In genomic region chr15:69489101-69489571, GRCh38 we compare ENCODE assay signal across 15 cellular contexts. TPM values are rescaled to one million over a fixed set of nuclear protein-coding genes. Genes with fewer than 3 reads are reported as not detected.
DNase-seq lines count a peak whose midpoint lies in the region; ATAC-seq and TF ChIP-seq lines count a peak whose summit lies in the region.
"Had no signal": no experiment of that assay in that cellular context is flagged by ENCODE, and none has a peak within 500 bp of the region (broad histone marks: within the 10 kb centered on the region; RNA-seq: fewer than 3 reads in every experiment).

No MANE protein-coding gene starts in this region.

- H2BK120ac ChIP-seq in mesendoderm (ENCODE audit: low read depth, low read length), result no peak overlapping the region

- H2AK5ac ChIP-seq in mesendoderm (ENCODE audit: low read length), result no peak overlapping the region

- no peak overlapping the region for H2BK5ac ChIP-seq in mesendoderm (ENCODE audit: low read length)

- no peaks in the 10 kb centered on the region for H3K4me1 Mint-ChIP-seq in activated CD4-positive, alpha-beta T cell treated with anti-CD3 and anti-CD28 coated beads, Interleukin-2, amount 10 ng/mL, durations not matched to agents 7 days and 5 days

- no peak overlapping the region for H3K18ac ChIP-seq in mesendoderm (ENCODE audit: low read length)

- no peak overlapping the region for H3K4me3 Mint-ChIP-seq in activated CD4-positive, alpha-beta T cell treated with anti-CD3 and anti-CD28 coated beads, Interleukin-2, amount 10 ng/mL, durations not matched to agents 7 days and 5 days

- H3K36me3 ChIP-seq in body of pancreas (replicated peaks in 1 of 2; ENCODE audit: insufficient read depth in 1 of 2, low read depth in 2 of 2), result no peaks in the 10 kb centered on the region
- no peaks in the 10 kb centered on the region for H3K36me3 ChIP-seq in subcutaneous abdominal adipose tissue (ENCODE audit: control insufficient read depth in 5 of 5, insufficient read depth in 5 of 5, low read length in 5 of 5)
- H3K36me3 ChIP-seq in mesendoderm (ENCODE audit: control insufficient read depth, insufficient read depth, low read length), result no peaks in the 10 kb centered on the region
- H3K36me3 ChIP-seq: neutrophil had no signal

- H3K27ac ChIP-seq in body of pancreas (peak overlapping the region in 3 of 4 donors; percentile 53 to 76 (median 65)), subcutaneous abdominal adipose tissue (ENCODE audit: low read depth, low read length) (peak overlapping the region; percentile 43), mesendoderm (ENCODE audit: low read depth, low read length) (no peak overlapping the region)
- H3K27ac ChIP-seq: neutrophil had no signal

- H4K5ac ChIP-seq in mesendoderm (ENCODE audit: low read length), result no peak overlapping the region

- peak; percentile 33 for DNase-seq in NK-92 treated with Interleukin-12 subunit alpha and Interleukin-12 subunit beta, amount 100 ng/mL, for 24 hours (lab: John Stamatoyannopoulos, UW)
- no peak for DNase-seq in NK-92 (lab: John Stamatoyannopoulos, UW; ENCODE audit: unreplicated experiment)
- DNase-seq in body of pancreas, result peak in 1 of 4 donors; percentile 30
- DNase-seq in inferior parietal cortex (ENCODE audit: extremely low spot score), result peak; percentile 33
- no peak for DNase-seq in activated CD4-positive, alpha-beta T cell treated with anti-CD3 and anti-CD28 coated beads, Interleukin-2, amount 10 ng/mL, durations not matched to agents 7 days and 5 days
- DNase-seq in RPMI8226, result no peak
- no peak for DNase-seq in mesendoderm
- DNase-seq: activated CD4-positive, alpha-beta T cell treated with anti-CD3 and anti-CD28 coated beads, Interleukin-2, amount 50 U/mL, for 1 hour; activated T-cell treated with anti-CD3 and anti-CD28 coated beads, Interleukin-2, amount 50 U/mL, for 48 hours; IMR-90; small intestine; stimulated activated naive CD4-positive, alpha-beta T cell had no signal

- H4K8ac ChIP-seq in mesendoderm (ENCODE audit: low read depth, low read length), result no peak overlapping the region

- CTCF ChIA-PET in activated CD4-positive, alpha-beta T cell treated with anti-CD3 and anti-CD28 coated beads, Interleukin-2, amount 10 ng/mL, durations not matched to agents 7 days and 5 days (lab: Charles Lee), result no interaction called here

- TF ChIP-seq POLR2A in body of pancreas (IDR thresholded peaks at IDR 0.05), result no peak

- H3K4me1 ChIP-seq in body of pancreas (peaks cover 42% of the 10 kb centered on the region), subcutaneous abdominal adipose tissue (ENCODE audit: control insufficient read depth in 5 of 5, insufficient read depth in 5 of 5, low read length in 5 of 5) (peaks cover 13 to 60% (median 33%) of the 10 kb centered on the region in 5 donors), mesendoderm (ENCODE audit: control insufficient read depth, low read depth, low read length) (no peaks in the 10 kb centered on the region)

- intact Hi-C loops in body of pancreas (cut with DNase I), result no loop called here

- peaks cover 4% of the 10 kb centered on the region for H3K9me3 Mint-ChIP-seq in activated CD4-positive, alpha-beta T cell treated with anti-CD3 and anti-CD28 coated beads, Interleukin-2, amount 10 ng/mL, durations not matched to agents 7 days and 5 days

- POLR2A ChIA-PET in activated CD4-positive, alpha-beta T cell treated with anti-CD3 and anti-CD28 coated beads, Interleukin-2, amount 10 ng/mL, durations not matched to agents 7 days and 5 days (lab: Charles Lee), result no interaction called here

- H3K23ac ChIP-seq in mesendoderm (ENCODE audit: low read length), result no peak overlapping the region

- H3K27me3 Mint-ChIP-seq in activated CD4-positive, alpha-beta T cell treated with anti-CD3 and anti-CD28 coated beads, Interleukin-2, amount 10 ng/mL, durations not matched to agents 7 days and 5 days, result peaks cover 3% of the 10 kb centered on the region

- 45 to 62% methylated on average over 3 of the region's 3 CpGs for WGBS in body of pancreas, 2 donors
- no CpG with 5 or more reads among the region's 3 CpGs for WGBS in mesendoderm (ENCODE audit: extremely low coverage, insufficient coverage, low lambda C conversion rate)

- no peak overlapping the region for H3K4ac ChIP-seq in mesendoderm (ENCODE audit: low read depth, low read length)

- H3K79me2 ChIP-seq in mesendoderm (ENCODE audit: control insufficient read depth, insufficient read depth, low read length), result no peaks in the 10 kb centered on the region

- no peak overlapping the region for H3K56ac ChIP-seq in mesendoderm (ENCODE audit: low read length)

- H3K36me3 Mint-ChIP-seq in activated CD4-positive, alpha-beta T cell treated with anti-CD3 and anti-CD28 coated beads, Interleukin-2, amount 10 ng/mL, durations not matched to agents 7 days and 5 days (ENCODE audit: low read depth), result no peaks in the 10 kb centered on the region

- H3K4me2 ChIP-seq in mesendoderm (ENCODE audit: low read length), result no peak overlapping the region

- no peak for TF ChIP-seq CTCF in body of pancreas (IDR thresholded peaks at IDR 0.05)

- H3K79me1 ChIP-seq in mesendoderm (ENCODE audit: low read length), result no peaks in the 10 kb centered on the region

- ATAC-seq in body of pancreas, result peak; percentile 72

- H3K9me3 ChIP-seq in body of pancreas, result no peaks in the 10 kb centered on the region
- H3K9me3 ChIP-seq in subcutaneous abdominal adipose tissue (ENCODE audit: control insufficient read depth in 5 of 5, low read length in 5 of 5), result peaks cover 0 to 8% (median 2%) of the 10 kb centered on the region in 5 donors
- H3K9me3 ChIP-seq: neutrophil had no signal

- H2BK15ac ChIP-seq in mesendoderm (replicated peaks; ENCODE audit: low read depth), result no peak overlapping the region

- H3K4me3 ChIP-seq in body of pancreas, result no peak overlapping the region
- no peak overlapping the region for H3K4me3 ChIP-seq in subcutaneous abdominal adipose tissue (ENCODE audit: low read depth in 1 of 5, low read length in 5 of 5)
- no peak overlapping the region for H3K4me3 ChIP-seq in mesendoderm (ENCODE audit: low read length)
- H3K4me3 ChIP-seq: lung had no signal

- H3K27ac Mint-ChIP-seq in activated CD4-positive, alpha-beta T cell treated with anti-CD3 and anti-CD28 coated beads, Interleukin-2, amount 10 ng/mL, durations not matched to agents 7 days and 5 days, result no peak overlapping the region

- H3K9ac ChIP-seq in subcutaneous abdominal adipose tissue (ENCODE audit: low read length in 5 of 5) (no peak overlapping the region), mesendoderm (ENCODE audit: low read length) (no peak overlapping the region)

- H3K27me3 ChIP-seq in body of pancreas (no peaks in the 10 kb centered on the region), subcutaneous abdominal adipose tissue (ENCODE audit: control insufficient read depth in 5 of 5, insufficient read depth in 4 of 5, low read length in 5 of 5) (no peaks in the 10 kb centered on the region), mesendoderm (ENCODE audit: insufficient read depth, low read length, poor library complexity) (no peaks in the 10 kb centered on the region)
- H3K27me3 ChIP-seq: neutrophil had no signal

RNA-seq across cellular contexts. Expression of gene RPLP1, which starts 36.5 kb away (rescaled TPM):
- 100 to 1,000 TPM; 332 to 973 TPM for total RNA-seq in body of pancreas
- 1,000 to 10,000 TPM; 1,548 to 1,738 TPM for total RNA-seq in activated CD4-positive, alpha-beta T cell treated with anti-CD3 and anti-CD28 coated beads, Interleukin-2, amount 10 ng/mL, durations not matched to agents 7 days and 5 days
- 3,171 TPM for polyA plus RNA-seq in mesendoderm (2013, experiment 1 of 2)
- polyA plus RNA-seq in mesendoderm (2013, experiment 2 of 2), result 3,051 TPM

Comparison
In these comparisons a context has a peak if more than half of its experiments do, and no peak if none do; other contexts are left out.
1. DNase-seq: peak in NK-92 treated with Interleukin-12 subunit alpha and Interleukin-12 subunit beta, amount 100 ng/mL, for 24 hours (single experiment) and inferior parietal cortex (single experiment); none in NK-92 (single experiment), activated CD4-positive, alpha-beta T cell treated with anti-CD3 and anti-CD28 coated beads, Interleukin-2, amount 10 ng/mL, durations not matched to agents 7 days and 5 days (single experiment), RPMI8226 (single experiment) and mesendoderm (single experiment).